ENCODE assay signal across 1 cellular context in genomic region chr22:24481641-24482040, GRCh38.
TF ChIP-seq lines count a peak whose summit lies in the region.

No MANE protein-coding gene starts in this region.

TF ChIP-seq in SK-N-SH, 30 proteins besides CTCF, POLR2A, EP300 and RAD21 (continued from another document):
- no peak for TF ChIP-seq ZBTB33 (IDR thresholded peaks at IDR 0.05; ENCODE audit: borderline replicate concordance, low read depth)
